In genomic region chr11:89606840-89607239, GRCh38 we compare ENCODE assay signal across 8 cellular contexts.
A peak's percentile ranks its signal among the peaks of the same experiment; 100 is the strongest.
DNase-seq lines count a peak whose midpoint lies in the region; FAIRE-seq and TF ChIP-seq lines count a peak whose summit lies in the region.
"Not testable (repeated sequence)": the region's sequence is repeated elsewhere in the genome, so short reads cannot be mapped to it uniquely, and the experiment has no call there.

No MANE protein-coding gene starts in this region.

- H3K27ac ChIP-seq in astrocyte (ENCODE audit: low read depth, low read length) = peak overlapping the region; percentile 90
- peak overlapping the region; percentile 51 for H3K27ac ChIP-seq in epithelial cell of prostate
- H3K27ac ChIP-seq in hepatocyte = peak overlapping the region; percentile 83
- H3K27ac ChIP-seq in mesenchymal stem cell (ENCODE audit: low read length, poor library complexity, severe bottlenecking) = not testable (repeated sequence)
- H3K27ac ChIP-seq in smooth muscle cell (ENCODE audit: low read depth) = peak overlapping the region; percentile 15

- H2AFZ ChIP-seq in astrocyte (ENCODE audit: low read depth, low read length); hepatocyte; mesenchymal stem cell (ENCODE audit: low read depth, low read length); smooth muscle cell (ENCODE audit: low read depth): not testable (repeated sequence)

- not testable (repeated sequence) for H3K4me3 Mint-ChIP-seq in astrocyte (ENCODE audit: unreplicated experiment)

- not testable (repeated sequence) for H4K20me1 ChIP-seq in astrocyte (ENCODE audit: insufficient read depth, low read length); hepatocyte (ENCODE audit: insufficient read depth, poor library complexity, severe bottlenecking); smooth muscle cell (ENCODE audit: low read depth)

- H3K14ac ChIP-seq in mesenchymal stem cell (ENCODE audit: low read length in 2 of 2) = not testable (repeated sequence)

- H2BK120ac ChIP-seq in mesenchymal stem cell (ENCODE audit: low read depth, low read length) = not testable (repeated sequence)

- H3K9me3 Mint-ChIP-seq in astrocyte (ENCODE audit: unreplicated experiment) = not testable (repeated sequence)

- peak overlapping the region; percentile 68 for H3K9ac ChIP-seq in astrocyte (ENCODE audit: low read length)
- H3K9ac ChIP-seq in mesenchymal stem cell (ENCODE audit: low read length); smooth muscle cell (ENCODE audit: low read depth): not testable (repeated sequence)

- H2AK5ac ChIP-seq in mesenchymal stem cell (ENCODE audit: low read length, severe bottlenecking) = not testable (repeated sequence)

- not testable (repeated sequence) for H2BK15ac ChIP-seq in mesenchymal stem cell (ENCODE audit: low read depth, poor library complexity, severe bottlenecking)

- H3K79me2 ChIP-seq in astrocyte (ENCODE audit: insufficient read depth, low read length); hepatocyte; smooth muscle cell (ENCODE audit: low read depth): not testable (repeated sequence)

- not testable (repeated sequence) for H3K27ac Mint-ChIP-seq in astrocyte (ENCODE audit: unreplicated experiment)

- peak overlapping the region; percentile 67 for H3K4me2 ChIP-seq in astrocyte (ENCODE audit: low read length)
- not testable (repeated sequence) for H3K4me2 ChIP-seq in hepatocyte; mesenchymal stem cell (ENCODE audit: low read length, poor library complexity, severe bottlenecking); smooth muscle cell

- not testable (repeated sequence) for H3K36me3 ChIP-seq in BJ (ENCODE audit: control insufficient read depth, insufficient read depth, low read length); astrocyte (ENCODE audit: insufficient read depth, low read length); hepatocyte (replicated peaks; ENCODE audit: insufficient read depth, low read depth); mesenchymal stem cell (ENCODE audit: control insufficient read depth in 1 of 2, insufficient read depth in 2 of 2, low read depth in 1 of 2, low read length in 2 of 2); smooth muscle cell (ENCODE audit: low read depth)

- not testable (repeated sequence) for H3K4me1 ChIP-seq in astrocyte (ENCODE audit: insufficient read depth, low read length); hepatocyte (ENCODE audit: insufficient read depth); mesenchymal stem cell (ENCODE audit: control insufficient read depth, insufficient read depth, low read depth, low read length); smooth muscle cell (ENCODE audit: low read depth)

- not testable (repeated sequence) for H4K91ac ChIP-seq in mesenchymal stem cell (ENCODE audit: low read length)

- H3K4me1 Mint-ChIP-seq in astrocyte (ENCODE audit: low read depth, unreplicated experiment) = not testable (repeated sequence)

- not testable (repeated sequence) for H3K23ac ChIP-seq in mesenchymal stem cell (ENCODE audit: low read length in 2 of 2)

- H3K79me1 ChIP-seq in mesenchymal stem cell (replicated peaks; ENCODE audit: low read length, poor library complexity, severe bottlenecking) = not testable (repeated sequence)

- H3F3A ChIP-seq in smooth muscle cell (ENCODE audit: low read depth) = not testable (repeated sequence)

- CTCF ChIA-PET in BJ (lab: Yijun Ruan, JAX) = not testable (repeated sequence)

- H3K9me3 ChIP-seq in astrocyte (ENCODE audit: insufficient read depth, low read depth, low read length); hepatocyte (ENCODE audit: low read depth); mesenchymal stem cell (ENCODE audit: control insufficient read depth, low read length); smooth muscle cell (replicated peaks; ENCODE audit: low read depth): not testable (repeated sequence)

- not testable (repeated sequence) for H3K27me3 Mint-ChIP-seq in astrocyte (ENCODE audit: low read depth, unreplicated experiment)

- H4K8ac ChIP-seq in mesenchymal stem cell (ENCODE audit: low read length) = not testable (repeated sequence)

- not testable (repeated sequence) for H2BK12ac ChIP-seq in mesenchymal stem cell (ENCODE audit: low read length in 2 of 2)

- FAIRE-seq in RCC 7860 (lab: Jason Lieb, UNC) = not testable (repeated sequence)
- FAIRE-seq in astrocyte (lab: Jason Lieb, UNC) = peak; percentile 93

- H3K18ac ChIP-seq in mesenchymal stem cell (ENCODE audit: low read depth in 1 of 2, low read length in 2 of 2) = not testable (repeated sequence)

- TF ChIP-seq CTCF in BJ (IDR thresholded peaks at IDR 0.05; ENCODE audit: insufficient read depth, low read depth, low read length); HFF-Myc (IDR thresholded peaks at IDR 0.05; ENCODE audit: low read depth, low read length, missing control alignments); astrocyte (IDR thresholded peaks at IDR 0.05; ENCODE audit: insufficient read depth, low read depth, low read length); hepatocyte (IDR thresholded peaks at IDR 0.05; ENCODE audit: poor library complexity); smooth muscle cell (IDR thresholded peaks at IDR 0.05; ENCODE audit: borderline replicate concordance, insufficient read depth, poor library complexity, severe bottlenecking): not testable (repeated sequence)

- DNase-seq in BJ (ENCODE audit: low read depth) (peak; percentile 66), HFF-Myc (ENCODE audit: extremely low read depth, low read depth) (peak; percentile 52), RCC 7860 (ENCODE audit: low spot score) (peak; percentile 6), astrocyte (ENCODE audit: low read depth) (peak; percentile 77), epithelial cell of prostate (ENCODE audit: low read depth, low spot score) (peak; percentile 2), hepatocyte (ENCODE audit: low spot score) (peak; percentile 37), mesenchymal stem cell (peak; percentile 53)
- not testable (repeated sequence) for DNase-seq in smooth muscle cell (lab: John Stamatoyannopoulos, UW; ENCODE audit: unreplicated experiment)

- not testable (repeated sequence) for H3K9me2 ChIP-seq in hepatocyte (replicated peaks; ENCODE audit: insufficient read depth)

- not testable (repeated sequence) for H3K4ac ChIP-seq in mesenchymal stem cell (ENCODE audit: low read depth in 1 of 2, low read length in 2 of 2)

- POLR2A ChIA-PET in BJ (lab: Charles Lee) = not testable (repeated sequence)

- WGBS in hepatocyte (ENCODE audit: low lambda C conversion rate, missing lambda C conversion rate) = 59% methylated on average over 2 of the region's 2 CpGs
- 58% methylated on average over 2 of the region's 2 CpGs for WGBS in mesenchymal stem cell
- 63% methylated on average over 2 of the region's 2 CpGs for WGBS in smooth muscle cell (ENCODE audit: low lambda C conversion rate)

- not testable (repeated sequence) for H3K27me3 ChIP-seq in BJ (ENCODE audit: control insufficient read depth, insufficient read depth, low read length); astrocyte (ENCODE audit: insufficient read depth, low read length); hepatocyte; mesenchymal stem cell (ENCODE audit: control insufficient read depth in 1 of 2, insufficient read depth in 1 of 2, low read length in 2 of 2); smooth muscle cell (ENCODE audit: low read depth)

- H3K4me3 ChIP-seq in BJ (ENCODE audit: low read depth, low read length); HFF-Myc (replicated peaks; ENCODE audit: low read depth, low read length); astrocyte (ENCODE audit: insufficient read depth, low read depth, low read length); hepatocyte; mesenchymal stem cell (ENCODE audit: insufficient read depth in 1 of 2, low read depth in 1 of 2, low read length in 2 of 2); smooth muscle cell: not testable (repeated sequence)

- not testable (repeated sequence) for H3K36me3 Mint-ChIP-seq in astrocyte (ENCODE audit: low read depth, unreplicated experiment)

- not testable (repeated sequence) for H2BK5ac ChIP-seq in mesenchymal stem cell (ENCODE audit: low read depth, low read length, poor library complexity, severe bottlenecking)
